16 cellular contexts compared by ENCODE assay signal in the genomic region with DNA sequence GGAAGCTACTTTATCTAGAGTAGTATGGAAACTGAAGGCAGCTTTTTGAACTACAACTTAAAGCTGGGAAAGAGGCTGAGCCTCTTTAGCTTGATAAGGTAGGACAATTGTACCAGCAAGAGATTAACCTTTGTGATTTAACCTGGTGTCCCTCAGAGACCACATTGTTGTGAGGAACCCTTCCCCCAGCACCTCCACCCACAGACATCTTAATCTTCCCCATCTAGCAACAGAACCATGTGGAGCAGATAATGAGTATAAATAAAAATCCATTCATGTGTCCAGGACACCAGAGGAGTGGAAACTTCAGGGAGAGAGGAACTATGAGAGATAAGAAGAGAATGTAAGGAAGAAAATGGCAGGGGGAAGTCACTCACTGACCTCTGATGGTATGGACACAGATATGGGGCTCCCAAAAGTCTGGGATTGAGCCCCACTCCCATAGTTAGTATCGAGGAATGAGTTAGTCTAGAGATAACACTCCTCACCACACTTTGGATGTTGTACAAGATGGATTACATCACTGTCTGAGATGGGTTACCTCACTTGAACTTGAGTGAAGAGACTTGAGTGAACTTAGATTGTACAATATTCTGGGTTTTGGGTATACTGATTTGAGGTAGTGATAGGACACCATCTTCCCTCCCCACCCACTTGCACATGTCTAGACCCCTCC. TPM values are rescaled to one million over a fixed set of nuclear protein-coding genes. Genes with fewer than 3 reads are reported as not detected.
DNase-seq lines count a peak whose midpoint lies in the region; ATAC-seq and TF ChIP-seq lines count a peak whose summit lies in the region.
"Had no signal": no experiment of that assay in that cellular context is flagged by ENCODE, and none has a peak within 500 bp of the region (broad histone marks: within the 10 kb centered on the region; RNA-seq: fewer than 3 reads in every experiment).

No MANE protein-coding gene starts in this region.

- POLR2A ChIA-PET in activated CD8-positive, alpha-beta T cell treated with anti-CD3 and anti-CD28 coated beads for 36 hours (lab: Charles Lee): no interaction called here
- POLR2A ChIA-PET in activated CD8-positive, alpha-beta T cell treated with anti-CD3 and anti-CD28 coated beads, Interleukin-2, amount 10 ng/mL, durations not matched to agents 7 days and 5 days (lab: Charles Lee): interaction anchor here (0.6 kb wide), 1 partner anchor 23 kb away, joined by 3 read pairs; no protein-coding TSS in a partner anchor
- POLR2A ChIA-PET in activated CD4-positive, alpha-beta memory T cell treated with anti-CD3 and anti-CD28 coated beads, Interleukin-2, amount 10 ng/mL, durations not matched to agents 7 days and 5 days (lab: Charles Lee): no interaction called here

- no peaks in the 10 kb centered on the region for H3K27me3 Mint-ChIP-seq in activated CD8-positive, alpha-beta T cell treated with anti-CD3 and anti-CD28 coated beads for 36 hours
- H3K27me3 Mint-ChIP-seq in activated CD8-positive, alpha-beta T cell treated with anti-CD3 and anti-CD28 coated beads, Interleukin-2, amount 10 ng/mL, durations not matched to agents 7 days and 5 days (ENCODE audit: low read depth): peaks cover 2% of the 10 kb centered on the region
- H3K27me3 Mint-ChIP-seq in stimulated activated memory B cell treated with anti-CD40 and anti-IgM and Interleukin-4, amounts not matched to agents 10 μg/mL and 1 μg/mL and 100 μg/mL, for 72 hours: no peaks in the 10 kb centered on the region
- no peaks in the 10 kb centered on the region for H3K27me3 Mint-ChIP-seq in GM23338 (ENCODE audit: insufficient read depth, low read depth, poor library complexity)
- peaks cover under 1% of the 10 kb centered on the region for H3K27me3 Mint-ChIP-seq in activated CD4-positive, alpha-beta memory T cell treated with anti-CD3 and anti-CD28 coated beads, Interleukin-2, amount 10 ng/mL, durations not matched to agents 7 days and 5 days

- H2AFZ ChIP-seq in GM23338: no peak overlapping the region

- H3K4me1 Mint-ChIP-seq in activated CD8-positive, alpha-beta T cell treated with anti-CD3 and anti-CD28 coated beads for 36 hours (ENCODE audit: low read depth): peaks cover 32% of the 10 kb centered on the region
- H3K4me1 Mint-ChIP-seq in activated CD8-positive, alpha-beta T cell treated with anti-CD3 and anti-CD28 coated beads, Interleukin-2, amount 10 ng/mL, durations not matched to agents 7 days and 5 days (ENCODE audit: low read depth): peaks cover 47% of the 10 kb centered on the region
- H3K4me1 Mint-ChIP-seq in stimulated activated memory B cell treated with anti-CD40 and anti-IgM and Interleukin-4, amounts not matched to agents 10 μg/mL and 1 μg/mL and 100 μg/mL, for 72 hours: peaks cover 20% of the 10 kb centered on the region
- peaks cover 39% of the 10 kb centered on the region for H3K4me1 Mint-ChIP-seq in GM23338
- peaks cover 30% of the 10 kb centered on the region for H3K4me1 Mint-ChIP-seq in activated CD4-positive, alpha-beta memory T cell treated with anti-CD3 and anti-CD28 coated beads, Interleukin-2, amount 10 ng/mL, durations not matched to agents 7 days and 5 days

- peak; percentile 24 for ATAC-seq in activated CD8-positive, alpha-beta T cell treated with anti-CD3 and anti-CD28 coated beads for 36 hours
- no peak for ATAC-seq in activated CD8-positive, alpha-beta T cell treated with anti-CD3 and anti-CD28 coated beads, Interleukin-2, amount 10 ng/mL, durations not matched to agents 7 days and 5 days
- ATAC-seq in RWPE2 (ENCODE audit: low read depth) (no peak), GM23338 (no peak)
- ATAC-seq in stimulated activated memory B cell treated with anti-CD40 and anti-IgM and Interleukin-4, amounts not matched to agents 10 μg/mL and 1 μg/mL and 100 μg/mL, for 72 hours: no peak
- ATAC-seq: A549 had no signal

- no peak for DNase-seq in activated CD8-positive, alpha-beta T cell treated with anti-CD3 and anti-CD28 coated beads for 36 hours
- DNase-seq in activated CD8-positive, alpha-beta T cell treated with anti-CD3 and anti-CD28 coated beads, Interleukin-2, amount 10 ng/mL, durations not matched to agents 7 days and 5 days: no peak
- DNase-seq in RWPE2 (ENCODE audit: low spot score) (no peak), coronary artery (ENCODE audit: low spot score) (no peak), GM23338 (ENCODE audit: low spot score) (no peak)
- no peak for DNase-seq in activated CD8-positive, alpha-beta memory T cell treated with anti-CD3 and anti-CD28 coated beads for 24 hours
- DNase-seq in activated CD4-positive, alpha-beta memory T cell treated with anti-CD3 and anti-CD28 coated beads, Interleukin-2, amount 10 ng/mL, durations not matched to agents 7 days and 5 days: no peak
- DNase-seq: COR-L47, DMS153, MM.1S, NCI-H1930, NCI-H2171 treated with DMSO at 0.1 percent for 48 hours, NCI-H510A had no signal

- intact Hi-C loops in activated CD8-positive, alpha-beta T cell treated with anti-CD3 and anti-CD28 coated beads for 36 hours (cut with micrococcal nuclease): no loop called here

- H3K9me3 ChIP-seq in RWPE2 (ENCODE audit: severe bottlenecking): no peaks in the 10 kb centered on the region
- H3K9me3 ChIP-seq: A549 had no signal

- peaks cover 26% of the 10 kb centered on the region for H3K4me1 ChIP-seq in RWPE2 (ENCODE audit: insufficient read depth, poor library complexity, severe bottlenecking)
- peaks cover 26% of the 10 kb centered on the region for H3K4me1 ChIP-seq in GM23338 (ENCODE audit: insufficient read depth)

- H3K9me3 Mint-ChIP-seq in activated CD8-positive, alpha-beta T cell treated with anti-CD3 and anti-CD28 coated beads for 36 hours: no peaks in the 10 kb centered on the region
- no peaks in the 10 kb centered on the region for H3K9me3 Mint-ChIP-seq in activated CD8-positive, alpha-beta T cell treated with anti-CD3 and anti-CD28 coated beads, Interleukin-2, amount 10 ng/mL, durations not matched to agents 7 days and 5 days (ENCODE audit: insufficient read depth)
- peaks cover 3% of the 10 kb centered on the region for H3K9me3 Mint-ChIP-seq in stimulated activated memory B cell treated with anti-CD40 and anti-IgM and Interleukin-4, amounts not matched to agents 10 μg/mL and 1 μg/mL and 100 μg/mL, for 72 hours
- no peaks in the 10 kb centered on the region for H3K9me3 Mint-ChIP-seq in GM23338
- peaks cover 5% of the 10 kb centered on the region for H3K9me3 Mint-ChIP-seq in activated CD4-positive, alpha-beta memory T cell treated with anti-CD3 and anti-CD28 coated beads, Interleukin-2, amount 10 ng/mL, durations not matched to agents 7 days and 5 days

- H3K4me3 ChIP-seq in RWPE2 (ENCODE audit: severe bottlenecking) (no peak overlapping the region), coronary artery (no peak overlapping the region), GM23338 (no peak overlapping the region)
- H3K4me3 ChIP-seq: A549 had no signal

- H3K4me2 ChIP-seq in GM23338: no peak overlapping the region
- H3K4me2 ChIP-seq: A549 had no signal

- no peaks in the 10 kb centered on the region for H3K36me3 Mint-ChIP-seq in activated CD8-positive, alpha-beta T cell treated with anti-CD3 and anti-CD28 coated beads for 36 hours (ENCODE audit: low read depth)
- H3K36me3 Mint-ChIP-seq in activated CD8-positive, alpha-beta T cell treated with anti-CD3 and anti-CD28 coated beads, Interleukin-2, amount 10 ng/mL, durations not matched to agents 7 days and 5 days (ENCODE audit: low read depth): peaks cover 9% of the 10 kb centered on the region
- H3K36me3 Mint-ChIP-seq in stimulated activated memory B cell treated with anti-CD40 and anti-IgM and Interleukin-4, amounts not matched to agents 10 μg/mL and 1 μg/mL and 100 μg/mL, for 72 hours: peaks cover 7% of the 10 kb centered on the region
- H3K36me3 Mint-ChIP-seq in GM23338 (ENCODE audit: low read depth): peaks cover 7% of the 10 kb centered on the region
- H3K36me3 Mint-ChIP-seq in activated CD4-positive, alpha-beta memory T cell treated with anti-CD3 and anti-CD28 coated beads, Interleukin-2, amount 10 ng/mL, durations not matched to agents 7 days and 5 days (ENCODE audit: low read depth): peaks cover 1% of the 10 kb centered on the region

- H3K27me3 ChIP-seq in RWPE2 (ENCODE audit: insufficient read depth, poor library complexity, severe bottlenecking) (no peaks in the 10 kb centered on the region), GM23338 (ENCODE audit: insufficient read depth) (no peaks in the 10 kb centered on the region)

- H3K9me2 ChIP-seq in GM23338 (ENCODE audit: insufficient read depth): no peaks in the 10 kb centered on the region

- TF ChIP-seq CTCF in activated CD8-positive, alpha-beta T cell treated with anti-CD3 and anti-CD28 coated beads for 36 hours (IDR thresholded peaks at IDR 0.05): no peak
- no peak for TF ChIP-seq CTCF in RWPE2 (IDR thresholded peaks at IDR 0.05; ENCODE audit: poor library complexity, severe bottlenecking)
- TF ChIP-seq CTCF in coronary artery (IDR thresholded peaks at IDR 0.05): no peak
- no peak for TF ChIP-seq CTCF in GM23338 (conservative IDR thresholded peaks at IDR 0.05; ENCODE audit: low read depth in 2 of 2)

- H4K20me1 ChIP-seq in GM23338 (replicated peaks; ENCODE audit: insufficient read depth): no peaks in the 10 kb centered on the region

- CTCF ChIA-PET in activated CD8-positive, alpha-beta T cell treated with anti-CD3 and anti-CD28 coated beads for 36 hours (lab: Charles Lee): no interaction called here
- CTCF ChIA-PET in activated CD8-positive, alpha-beta T cell treated with anti-CD3 and anti-CD28 coated beads, Interleukin-2, amount 10 ng/mL, durations not matched to agents 7 days and 5 days (lab: Charles Lee): no interaction called here
- CTCF ChIA-PET in activated CD4-positive, alpha-beta memory T cell treated with anti-CD3 and anti-CD28 coated beads, Interleukin-2, amount 10 ng/mL, durations not matched to agents 7 days and 5 days (lab: Charles Lee): no interaction called here

- H3K4me3 Mint-ChIP-seq in activated CD8-positive, alpha-beta T cell treated with anti-CD3 and anti-CD28 coated beads for 36 hours: no peak overlapping the region
- H3K4me3 Mint-ChIP-seq in activated CD8-positive, alpha-beta T cell treated with anti-CD3 and anti-CD28 coated beads, Interleukin-2, amount 10 ng/mL, durations not matched to agents 7 days and 5 days: no peak overlapping the region
- H3K4me3 Mint-ChIP-seq in stimulated activated memory B cell treated with anti-CD40 and anti-IgM and Interleukin-4, amounts not matched to agents 10 μg/mL and 1 μg/mL and 100 μg/mL, for 72 hours: no peak overlapping the region
- H3K4me3 Mint-ChIP-seq in GM23338: no peak overlapping the region
- H3K4me3 Mint-ChIP-seq in activated CD4-positive, alpha-beta memory T cell treated with anti-CD3 and anti-CD28 coated beads, Interleukin-2, amount 10 ng/mL, durations not matched to agents 7 days and 5 days: no peak overlapping the region

- H3K27ac ChIP-seq in RWPE2 (ENCODE audit: poor library complexity, severe bottlenecking): peak overlapping the region; percentile 13
- H3K27ac ChIP-seq in coronary artery: peak overlapping the region; percentile 21 to 58
- H3K27ac ChIP-seq in GM23338 (ENCODE audit: low read depth): no peak overlapping the region
- H3K27ac ChIP-seq: A549, C4-2B had no signal

- no peaks in the 10 kb centered on the region for H3K79me2 ChIP-seq in GM23338 (replicated peaks; ENCODE audit: insufficient read depth)

- no peak overlapping the region for H3K27ac Mint-ChIP-seq in activated CD8-positive, alpha-beta T cell treated with anti-CD3 and anti-CD28 coated beads for 36 hours
- no peak overlapping the region for H3K27ac Mint-ChIP-seq in activated CD8-positive, alpha-beta T cell treated with anti-CD3 and anti-CD28 coated beads, Interleukin-2, amount 10 ng/mL, durations not matched to agents 7 days and 5 days
- H3K27ac Mint-ChIP-seq in stimulated activated memory B cell treated with anti-CD40 and anti-IgM and Interleukin-4, amounts not matched to agents 10 μg/mL and 1 μg/mL and 100 μg/mL, for 72 hours: peak overlapping the region; percentile 45
- H3K27ac Mint-ChIP-seq in GM23338: no peak overlapping the region
- no peak overlapping the region for H3K27ac Mint-ChIP-seq in activated CD4-positive, alpha-beta memory T cell treated with anti-CD3 and anti-CD28 coated beads, Interleukin-2, amount 10 ng/mL, durations not matched to agents 7 days and 5 days

- H3K36me3 ChIP-seq in RWPE2 (ENCODE audit: low read depth) (no peaks in the 10 kb centered on the region), GM23338 (ENCODE audit: insufficient read depth) (no peaks in the 10 kb centered on the region)

- no peaks in the 10 kb centered on the region for H3F3A ChIP-seq in GM23338 (replicated peaks; ENCODE audit: low read depth)

RNA-seq across cellular contexts. Expression of gene SLC38A2, which starts 33.9 kb away (rescaled TPM):
- total RNA-seq in activated CD8-positive, alpha-beta T cell treated with anti-CD3 and anti-CD28 coated beads for 36 hours: 100 to 1,000 TPM; 216 to 219 TPM
- 100 to 1,000 TPM; 194 to 200 TPM for total RNA-seq in activated CD8-positive, alpha-beta T cell treated with anti-CD3 and anti-CD28 coated beads, Interleukin-2, amount 10 ng/mL, durations not matched to agents 7 days and 5 days
- 665 and 718 TPM in 2 replicates for total RNA-seq in GM23338 (2014; rRNA removed; shearing (Covaris generic))
- polyA plus RNA-seq in GM23338 (2016; fragmentation: Nextera tagmentation; extraction: Ambion mirVana): 168 and 181 TPM in 2 replicates
- total RNA-seq in activated CD4-positive, alpha-beta memory T cell treated with anti-CD3 and anti-CD28 coated beads, Interleukin-2, amount 10 ng/mL, durations not matched to agents 7 days and 5 days: 100 to 1,000 TPM; 265 to 267 TPM
